ENCODE assay signal across 8 cellular contexts in the genomic region with DNA sequence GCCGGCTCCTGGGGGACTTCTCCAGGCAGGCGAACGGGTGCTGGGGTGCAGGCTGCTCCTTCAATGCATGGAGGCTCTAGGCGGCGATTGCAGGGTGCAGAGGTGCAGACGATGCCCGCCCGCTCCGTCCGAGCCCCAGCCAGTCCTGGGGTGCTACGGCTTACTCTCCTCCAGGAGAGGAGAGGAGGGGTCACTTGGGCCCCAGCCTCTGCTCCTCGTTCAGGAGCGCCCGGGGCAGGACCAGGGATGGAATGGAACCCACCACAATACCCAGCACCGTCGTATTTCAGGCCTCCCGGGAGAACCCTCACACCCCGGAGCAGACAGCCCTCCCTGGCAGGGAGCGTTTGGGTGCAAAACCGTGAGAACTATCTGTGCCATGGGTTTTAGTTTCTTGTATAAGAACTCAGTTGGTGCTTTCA. TPM values are rescaled to one million over a fixed set of nuclear protein-coding genes. Genes with fewer than 3 reads are reported as not detected.
DNase-seq lines count a peak whose midpoint lies in the region; ATAC-seq, FAIRE-seq and TF ChIP-seq lines count a peak whose summit lies in the region.

No MANE protein-coding gene starts in this region.

- no peaks in the 10 kb centered on the region for H3K36me3 Mint-ChIP-seq in natural killer cell

- POLR2A ChIA-PET in Panc1 (lab: Charles Lee) (no interaction called here), endothelial cell of umbilical vein (lab: Charles Lee) (no interaction called here)

- BruUV-seq in Panc1 (replicated peaks; lab: Mats Ljungman, UMichigan) (no TSS peak), endothelial cell of umbilical vein (replicated peaks; lab: Mats Ljungman, UMichigan) (no TSS peak)

- H3K36me3 ChIP-seq in BLaER1 treated with 17β-estradiol and CSF1 and Interleukin-3, amounts not matched to agents 10 nM and 100 nM, result peaks cover 4 to 67% (median 52%) of the 10 kb centered on the region in 11 experiments; a peak in 19 of 22 replicates
- H3K36me3 ChIP-seq in Panc1 (ENCODE audit: control insufficient read depth, insufficient read depth, low read length), result peaks cover 4% of the 10 kb centered on the region; the same call in 1 of the 2 replicates
- H3K36me3 ChIP-seq in endothelial cell of umbilical vein (ENCODE audit: control insufficient read depth in 2 of 2, extremely low read depth in 1 of 2, insufficient read depth in 2 of 2, low read length in 2 of 2), result no peaks in the 10 kb centered on the region

- H3K27me3 Mint-ChIP-seq in natural killer cell (ENCODE audit: low read depth in 2 of 2), result no peaks in the 10 kb centered on the region

- H3K27me3 ChIP-seq in BLaER1 treated with 17β-estradiol and CSF1 and Interleukin-3, amounts not matched to agents 10 nM and 100 nM, result no peaks in the 10 kb centered on the region
- H3K27me3 ChIP-seq in Panc1 (ENCODE audit: control insufficient read depth, insufficient read depth, low read length) (no peaks in the 10 kb centered on the region), endothelial cell of umbilical vein (ENCODE audit: control insufficient read depth in 2 of 2, insufficient read depth in 2 of 2, low read length in 2 of 2) (no peaks in the 10 kb centered on the region)

- DNase-seq in Panc1 (ENCODE audit: low read depth, low spot score) (no peak), endothelial cell of umbilical vein (ENCODE audit: low read depth, low spot score) (peak; percentile 26), natural killer cell (no peak), CD1c-positive myeloid dendritic cell (ENCODE audit: extremely low spot score) (no peak)

- peak overlapping the region; percentile 26 for H2AFZ ChIP-seq in endothelial cell of umbilical vein (ENCODE audit: low read depth, low read length)

- H4K20me1 ChIP-seq in BLaER1 treated with 17β-estradiol and CSF1 and Interleukin-3, amounts not matched to agents 10 nM and 100 nM, result peaks cover under 1 to 84% (median 76%) of the 10 kb centered on the region in 11 experiments; a peak in 20 of 22 replicates
- no peaks in the 10 kb centered on the region for H4K20me1 ChIP-seq in endothelial cell of umbilical vein (replicated peaks; ENCODE audit: control insufficient read depth, extremely low read depth, insufficient read depth, low read length)

- H3K9me3 ChIP-seq in BLaER1 treated with 17β-estradiol and CSF1 and Interleukin-3, amounts not matched to agents 10 nM and 100 nM (replicated peaks in 1 of 11), result no peaks in the 10 kb centered on the region
- no peaks in the 10 kb centered on the region for H3K9me3 ChIP-seq in Panc1 (ENCODE audit: control insufficient read depth, insufficient read depth, low read depth, low read length)
- H3K9me3 ChIP-seq in endothelial cell of umbilical vein (replicated peaks; ENCODE audit: control insufficient read depth, insufficient read depth, low read length), result no peaks in the 10 kb centered on the region

- peaks cover 27 to 47% (median 39%) of the 10 kb centered on the region in 10 experiments for H3K4me1 ChIP-seq in BLaER1 treated with 17β-estradiol and CSF1 and Interleukin-3, amounts not matched to agents 10 nM and 100 nM
- peaks cover 18% of the 10 kb centered on the region for H3K4me1 ChIP-seq in Panc1 (ENCODE audit: control insufficient read depth, insufficient read depth, low read length)
- peaks cover 23% of the 10 kb centered on the region for H3K4me1 ChIP-seq in endothelial cell of umbilical vein (ENCODE audit: control insufficient read depth, extremely low read depth, insufficient read depth, low read length)

- peaks cover 23 to 44% of the 10 kb centered on the region in 2 donors for H3K4me1 Mint-ChIP-seq in natural killer cell

- H3K9ac ChIP-seq in BLaER1 treated with 17β-estradiol and CSF1 and Interleukin-3, amounts not matched to agents 10 nM and 100 nM, result peak overlapping the region; percentile 86 to 96 (median 92)
- H3K9ac ChIP-seq in endothelial cell of umbilical vein (replicated peaks; ENCODE audit: extremely low read depth, insufficient read depth, low read length), result peak overlapping the region; percentile 90

- H3K79me2 ChIP-seq in endothelial cell of umbilical vein (ENCODE audit: control insufficient read depth, insufficient read depth, low read length), result peaks cover 32% of the 10 kb centered on the region

- H3K9me1 ChIP-seq in endothelial cell of umbilical vein (replicated peaks; ENCODE audit: control insufficient read depth, extremely low read depth, insufficient read depth, low read length), result no peaks in the 10 kb centered on the region

- peak; percentile 15 for ATAC-seq in GM21825 (IDR thresholded peaks at IDR 0.05; ENCODE audit: unreplicated experiment)
- peak; percentile 36 for ATAC-seq in Panc1
- ATAC-seq in natural killer cell, result peak; percentile 32 to 45 (median 43)
- no peak for ATAC-seq in GM18909 (IDR thresholded peaks at IDR 0.05; ENCODE audit: poor library complexity, unreplicated experiment)
- ATAC-seq in HG03280 (IDR thresholded peaks at IDR 0.05; ENCODE audit: unreplicated experiment), result no peak

- H3K27ac Mint-ChIP-seq in natural killer cell, result peak overlapping the region; percentile 79 to 88

- H3K4me2 ChIP-seq in BLaER1 treated with 17β-estradiol and CSF1 and Interleukin-3, amounts not matched to agents 10 nM and 100 nM, result peak overlapping the region; percentile 84 to 98 (median 95)
- peak overlapping the region; percentile 90 for H3K4me2 ChIP-seq in endothelial cell of umbilical vein (ENCODE audit: insufficient read depth, low read length)

- in situ Hi-C loops in Panc1 (cut with HindIII; ENCODE audit: low pct_unique_long_range_greater_than_20kb, low sequenced_read_pairs), result no loop called here

- TF ChIP-seq CTCF in Panc1 (IDR thresholded peaks at IDR 0.05) (no peak), endothelial cell of umbilical vein (IDR thresholded peaks at IDR 0.05; ENCODE audit: extremely low read depth in 1 of 2, insufficient read depth in 1 of 2, low read depth in 1 of 2, low read length in 2 of 2) (no peak), natural killer cell (IDR thresholded peaks at IDR 0.05) (no peak)

- H3K4me3 Mint-ChIP-seq in natural killer cell, result peak overlapping the region; percentile 94

- dilution Hi-C loops in endothelial cell of umbilical vein (cut with MboI; ENCODE audit: extremely low pct_ligation_motif_present, low sequenced_read_pairs), result no loop called here

- no peak for TF ChIP-seq POLR2A in endothelial cell of umbilical vein (IDR thresholded peaks at IDR 0.05; ENCODE audit: low read depth, low read length)

- H3K9me3 Mint-ChIP-seq in natural killer cell, result no peaks in the 10 kb centered on the region

- peak overlapping the region; percentile 90 to 99 (median 93) for H3K4me3 ChIP-seq in BLaER1 treated with 17β-estradiol and CSF1 and Interleukin-3, amounts not matched to agents 10 nM and 100 nM
- H3K4me3 ChIP-seq in Panc1 (ENCODE audit: low read depth in 2 of 2, low read length in 2 of 2), result peak overlapping the region; percentile 85 to 86
- peak overlapping the region; percentile 79 to 88 (median 88) for H3K4me3 ChIP-seq in endothelial cell of umbilical vein (replicated peaks in 1 of 3; ENCODE audit: insufficient read depth in 1 of 3, low read depth in 1 of 3, low read length in 3 of 3)

- H3K27ac ChIP-seq in BLaER1 treated with 17β-estradiol and CSF1 and Interleukin-3, amounts not matched to agents 10 nM and 100 nM, result peak overlapping the region; percentile 64 to 87 (median 83)
- peak overlapping the region; percentile 62 for H3K27ac ChIP-seq in Panc1 (ENCODE audit: low read length)
- H3K27ac ChIP-seq in endothelial cell of umbilical vein (ENCODE audit: insufficient read depth, low read depth, low read length), result peak overlapping the region; percentile 26

- no peak for FAIRE-seq in endothelial cell of umbilical vein (lab: Jason Lieb, UNC)

- CTCF ChIA-PET in Panc1 (lab: Charles Lee) (no interaction called here), endothelial cell of umbilical vein (lab: Charles Lee) (interaction anchor here (1.1 to 1.9 kb wide), 4 partner anchors 11 to 139 kb away, joined by 3 to 5 read pairs (median 4); a partner anchor contains a TSS)

- intact Hi-C loops in Panc1 (cut with micrococcal nuclease; ENCODE audit: unreplicated experiment) (no loop called here), endothelial cell of umbilical vein (cut with micrococcal nuclease) (no loop called here), natural killer cell (cut with micrococcal nuclease) (no loop called here)

TF ChIP-seq in endothelial cell of umbilical vein, 7 proteins besides CTCF, POLR2A, EP300 and RAD21:
- TF ChIP-seq MYC (IDR thresholded peaks at IDR 0.05; ENCODE audit: low read depth, low read length), result no peak
- no peak for TF ChIP-seq JUN (IDR thresholded peaks at IDR 0.05; ENCODE audit: borderline replicate concordance, insufficient read depth, insufficient read length, low read depth)
- no peak for TF ChIP-seq FOS (IDR thresholded peaks at IDR 0.05; ENCODE audit: borderline replicate concordance, insufficient read depth, low read length)
- TF ChIP-seq GATA2 (IDR thresholded peaks at IDR 0.05; ENCODE audit: insufficient read depth, insufficient read length, low read depth, low read length), result no peak
- TF ChIP-seq EZH2 (IDR thresholded peaks at IDR 0.05; ENCODE audit: borderline replicate concordance, low read depth, low read length, severe bottlenecking), result no peak
- TF ChIP-seq, protein P1, sequence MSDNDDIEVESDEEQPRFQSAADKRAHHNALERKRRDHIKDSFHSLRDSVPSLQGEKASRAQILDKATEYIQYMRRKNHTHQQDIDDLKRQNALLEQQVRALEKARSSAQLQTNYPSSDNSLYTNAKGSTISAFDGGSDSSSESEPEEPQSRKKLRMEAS (IDR thresholded peaks at IDR 0.05; ENCODE audit: insufficient read depth, insufficient read length), result no peak
- TF ChIP-seq POLR2AphosphoS5 (IDR thresholded peaks at IDR 0.05; ENCODE audit: insufficient read depth, low read depth, low read length), result no peak

RNA-seq across cellular contexts. Expression of a gene that starts 46.6 kb away (rescaled TPM):
- total RNA-seq in Panc1 (2021; ENCODE audit: unreplicated experiment) (39.1 TPM), endothelial cell of umbilical vein (24.3 and 30.7 TPM in 2 replicates), natural killer cell (10 to 100 TPM; 53.6 to 61.5 (median 54.1) TPM)
- 31.9 TPM for polyA plus RNA-seq in Panc1 (2012; ENCODE audit: insufficient read length)
- polyA plus RNA-seq in endothelial cell of umbilical vein, result 10.5 and 12.1 TPM in 2 replicates
- 8.6 and 9.9 TPM in 2 replicates for polyA plus RNA-seq in endothelial cell of umbilical vein (2011; cell fraction: cytosol; rRNA removed)
- 21.2 and 22.8 TPM in 2 replicates for polyA plus RNA-seq in endothelial cell of umbilical vein (2011; cell fraction: nucleus; rRNA removed)
- polyA plus RNA-seq in endothelial cell of umbilical vein (2012), result 17.2 and 25.3 TPM in 2 replicates
- polyA minus RNA-seq in endothelial cell of umbilical vein, result 10.1 and 13.4 TPM in 2 replicates
- polyA minus RNA-seq in endothelial cell of umbilical vein (2011; cell fraction: cytosol; rRNA and poly(A)+ RNA removed), result 11.0 TPM
- 10.8 and 15.3 TPM in 2 replicates for polyA minus RNA-seq in endothelial cell of umbilical vein (2011; cell fraction: nucleus; rRNA and poly(A)+ RNA removed)

Comparison
In these comparisons a context has a peak if more than half of its experiments do, and no peak if none do; other contexts are left out.
1. H3K27ac ChIP-seq: peak in every context shown above with its lines; median percentile 83 in BLaER1 treated with 17β-estradiol and CSF1 and Interleukin-3, amounts not matched to agents 10 nM and 100 nM; 62 in Panc1; 26 in endothelial cell of umbilical vein.
2. ATAC-seq: peak in GM21825 (single experiment), Panc1 (single experiment) and natural killer cell (3 of 3); none in GM18909 (single experiment) and HG03280 (single experiment).
3. Peak in every context shown above with its lines, with median percentiles within 50 percentile points of each other: H3K4me3 ChIP-seq.